In the genomic region with DNA sequence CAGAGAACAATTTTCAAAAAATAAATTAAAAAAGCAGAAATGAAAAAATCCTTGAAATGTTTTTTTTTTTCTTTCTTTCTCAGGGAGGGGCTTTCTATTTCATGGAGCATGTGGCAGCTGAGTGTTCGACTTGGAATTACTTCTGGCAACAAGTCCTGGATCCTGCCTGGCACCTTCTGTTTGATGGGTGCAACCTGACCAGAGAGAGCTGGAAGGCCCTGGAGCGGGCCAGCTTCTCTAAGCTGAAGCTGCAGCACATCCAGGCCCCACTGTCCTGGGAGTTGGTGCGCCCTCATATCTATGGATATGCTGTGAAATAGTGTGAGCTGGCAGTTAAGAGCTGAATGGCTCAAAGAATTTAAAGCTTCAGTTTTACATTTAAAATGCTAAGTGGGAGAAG, we compare ENCODE assay signal across 17 cellular contexts. TPM values are rescaled to one million over a fixed set of nuclear protein-coding genes. Genes with fewer than 3 reads are reported as not detected.
DNase-seq lines count a peak whose midpoint lies in the region; ATAC-seq and TF ChIP-seq lines count a peak whose summit lies in the region.
"Had no signal": no experiment of that assay in that cellular context is flagged by ENCODE, and none has a peak within 500 bp of the region (broad histone marks: within the 10 kb centered on the region; RNA-seq: fewer than 3 reads in every experiment).

No MANE protein-coding gene starts in this region.

- peak overlapping the region; percentile 97 for H3K4me2 ChIP-seq in Karpas-422 (ENCODE audit: low read depth, low read length, poor library complexity, severe bottlenecking)

- H3K4me1 ChIP-seq in Karpas-422 (ENCODE audit: low read length) (peaks cover 74% of the 10 kb centered on the region), lower lobe of right lung (peaks cover 72% of the 10 kb centered on the region), suprapubic skin (peaks cover 52% of the 10 kb centered on the region), adrenal gland (replicated peaks in 1 of 2) (peaks cover 33 to 55% of the 10 kb centered on the region in 2 donors)

- H3K9ac ChIP-seq in Karpas-422 (ENCODE audit: low read length), result no peak overlapping the region

- H3K36me3 ChIP-seq in Karpas-422 (ENCODE audit: insufficient read depth, low read length) (peaks cover 23% of the 10 kb centered on the region; the same call in 1 of the 2 replicates), lower lobe of right lung (peaks cover 33% of the 10 kb centered on the region), suprapubic skin (peaks cover 35% of the 10 kb centered on the region), adrenal gland (replicated peaks in 1 of 2) (peaks cover 0 to 18% of the 10 kb centered on the region in 2 donors)

- H4K20me1 ChIP-seq in Karpas-422 (ENCODE audit: insufficient read depth, low read depth, low read length), result no peaks in the 10 kb centered on the region

- intact Hi-C loops in lower lobe of right lung (cut with DNase I) (loop anchor here (10.0 kb wide), 1 partner anchor 55 kb away; no protein-coding TSS in a partner anchor), adrenal gland (cut with DNase I) (loop anchor here in 1 of 2 donors (5.0 kb wide), 1 partner anchor 52 kb away; no protein-coding TSS in a partner anchor)

- H3K27me3 ChIP-seq in Karpas-422 (ENCODE audit: low read length) (no peaks in the 10 kb centered on the region), lower lobe of right lung (ENCODE audit: low read depth) (no peaks in the 10 kb centered on the region), suprapubic skin (no peaks in the 10 kb centered on the region), adrenal gland (no peaks in the 10 kb centered on the region)

- no peak for ATAC-seq in lower lobe of right lung

- WGBS in suprapubic skin, result 86% methylated on average over 3 of the region's 3 CpGs
- 77 to 89% (median 85%) methylated on average over 3 of the region's 3 CpGs for WGBS in adrenal gland, 4 donors

- no peak for DNase-seq in Karpas-422
- DNase-seq in cerebellar cortex (ENCODE audit: low spot score), result peak; percentile 46
- no peak for DNase-seq in lower lobe of right lung
- no peak for DNase-seq in suprapubic skin (ENCODE audit: low spot score in 2 of 2)
- no peak for DNase-seq in adrenal gland
- DNase-seq in NCI-H748 treated with DMSO at 0.1 percent for 48 hours (lab: John Stamatoyannopoulos, UW), result no peak
- DNase-seq in NCI-H2227 (lab: John Stamatoyannopoulos, UW; ENCODE audit: unreplicated experiment), result no peak
- no peak for DNase-seq in LoVo (ENCODE audit: low spot score)
- DNase-seq: AML-193; Calu3; CD4-positive, alpha-beta T cell; NCI-H1092; NCI-H1694 treated with DMSO at 0.1 percent for 48 hours; NCI-H82; SHP77 treated with DMSO at 0.1 percent for 48 hours had no signal

- no peaks in the 10 kb centered on the region for H3K9me2 ChIP-seq in Karpas-422 (replicated peaks; ENCODE audit: insufficient read depth, low read length)

- H3K9me3 ChIP-seq in Karpas-422 (ENCODE audit: low read length), result no peaks in the 10 kb centered on the region
- H3K9me3 ChIP-seq in lower lobe of right lung, result no peaks in the 10 kb centered on the region
- no peaks in the 10 kb centered on the region for H3K9me3 ChIP-seq in suprapubic skin
- H3K9me3 ChIP-seq in adrenal gland (replicated peaks in 1 of 3), result no peaks in the 10 kb centered on the region

- no peak overlapping the region for H3K4me3 ChIP-seq in Karpas-422 (ENCODE audit: low read length)
- H3K4me3 ChIP-seq in lower lobe of right lung, result peak overlapping the region; percentile 84
- H3K4me3 ChIP-seq in suprapubic skin, result peak overlapping the region; percentile 78
- peak overlapping the region in 1 of 4 donors; percentile 91 for H3K4me3 ChIP-seq in adrenal gland

- no peak for TF ChIP-seq CTCF in lower lobe of right lung (IDR thresholded peaks at IDR 0.05)
- TF ChIP-seq CTCF in suprapubic skin (IDR thresholded peaks at IDR 0.05), result no peak
- TF ChIP-seq CTCF in adrenal gland (IDR thresholded peaks at IDR 0.05), result no peak

- H3K27ac ChIP-seq in Karpas-422 (ENCODE audit: low read length) (peak overlapping the region; percentile 99), lower lobe of right lung (no peak overlapping the region), suprapubic skin (no peak overlapping the region), adrenal gland (peak overlapping the region in 1 of 5 donors; percentile 8)

- peaks cover 52% of the 10 kb centered on the region for H3K79me2 ChIP-seq in Karpas-422 (ENCODE audit: low read length)

- TF ChIP-seq EP300 in suprapubic skin (IDR thresholded peaks at IDR 0.05), result no peak

- TF ChIP-seq POLR2A in suprapubic skin (IDR thresholded peaks at IDR 0.05), result no peak
- no peak for TF ChIP-seq POLR2A in adrenal gland (IDR thresholded peaks at IDR 0.05)

- H2AFZ ChIP-seq in Karpas-422 (ENCODE audit: low read length), result no peak overlapping the region

RNA-seq across cellular contexts. Expression of a gene that starts 22.5 kb away (rescaled TPM):
- total RNA-seq in Karpas-422 (2014; rRNA removed; shearing (Covaris generic); ENCODE audit: low replicate concordance), result not detected in 2 replicates
- not detected for total RNA-seq in lower lobe of right lung
- total RNA-seq in suprapubic skin, result not detected
- total RNA-seq in adrenal gland, result not detected
- polyA plus RNA-seq in adrenal gland, result not detected
- total RNA-seq: Calu3; CD4-positive, alpha-beta T cell; HT1080; M059J had no signal
